Comparison of ENCODE assay signal across 1 cellular context in genomic region chr20:4971064-4971463, GRCh38.
A peak's percentile ranks its signal among the peaks of the same experiment; 100 is the strongest.
TF ChIP-seq lines count a peak whose summit lies in the region.

No MANE protein-coding gene starts in this region.

TF ChIP-seq in HepG2, 621 proteins besides CTCF, POLR2A, EP300 and RAD21:
- no peak for TF ChIP-seq PAX8 (CRISPR knock-in tag; IDR thresholded peaks at IDR 0.05; ENCODE audit: borderline replicate concordance)
- no peak for TF ChIP-seq ZNF691 (CRISPR knock-in tag; IDR thresholded peaks at IDR 0.05; ENCODE audit: borderline replicate concordance, low read depth)
- TF ChIP-seq CENPT (CRISPR knock-in tag; IDR thresholded peaks at IDR 0.05; ENCODE audit: low read depth) = no peak
- 0 out of 2 replicates have a peak, but pooled peaks have one; percentile 60 for TF ChIP-seq ZNF670 (CRISPR knock-in tag; IDR thresholded peaks at IDR 0.05; ENCODE audit: borderline replicate concordance)
- 0 out of 2 replicates have a peak, but pooled peaks have one; percentile 60 for TF ChIP-seq ZNF572 (CRISPR knock-in tag; IDR thresholded peaks at IDR 0.05)
- 0 out of 2 replicates have a peak, but pooled peaks have one; percentile 29 for TF ChIP-seq ZNF33A (CRISPR knock-in tag; IDR thresholded peaks at IDR 0.05; ENCODE audit: borderline replicate concordance)
- TF ChIP-seq ZNF547 (CRISPR knock-in tag; IDR thresholded peaks at IDR 0.05) = no peak
- TF ChIP-seq ZMYM3 (CRISPR knock-in tag; IDR thresholded peaks at IDR 0.05) = peak; percentile 25; the same call in 1 of the 2 replicates
- TF ChIP-seq, protein P1, sequence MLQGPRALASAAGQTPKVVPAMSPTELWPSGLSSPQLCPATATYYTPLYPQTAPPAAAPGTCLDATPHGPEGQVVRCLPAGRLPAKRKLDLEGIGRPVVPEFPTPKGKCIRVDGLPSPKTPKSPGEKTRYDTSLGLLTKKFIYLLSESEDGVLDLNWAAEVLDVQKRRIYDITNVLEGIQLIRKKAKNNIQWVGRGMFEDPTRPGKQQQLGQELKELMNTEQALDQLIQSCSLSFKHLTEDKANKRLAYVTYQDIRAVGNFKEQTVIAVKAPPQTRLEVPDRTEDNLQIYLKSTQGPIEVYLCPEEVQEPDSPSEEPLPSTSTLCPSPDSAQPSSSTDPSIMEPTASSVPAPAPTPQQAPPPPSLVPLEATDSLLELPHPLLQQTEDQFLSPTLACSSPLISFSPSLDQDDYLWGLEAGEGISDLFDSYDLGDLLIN (CRISPR knock-in tag; IDR thresholded peaks at IDR 0.05; ENCODE audit: borderline replicate concordance) = no peak
- TF ChIP-seq ZNF253 (CRISPR knock-in tag; IDR thresholded peaks at IDR 0.05; ENCODE audit: borderline replicate concordance) = no peak
- no peak for TF ChIP-seq EHMT2 (IDR thresholded peaks at IDR 0.05; ENCODE audit: borderline replicate concordance, low read depth, low read length)
- 0 out of 2 replicates have a peak, but pooled peaks have one; percentile 40 for TF ChIP-seq SETDB1 (CRISPR knock-in tag; IDR thresholded peaks at IDR 0.05; ENCODE audit: borderline replicate concordance)
- TF ChIP-seq, protein P2, sequence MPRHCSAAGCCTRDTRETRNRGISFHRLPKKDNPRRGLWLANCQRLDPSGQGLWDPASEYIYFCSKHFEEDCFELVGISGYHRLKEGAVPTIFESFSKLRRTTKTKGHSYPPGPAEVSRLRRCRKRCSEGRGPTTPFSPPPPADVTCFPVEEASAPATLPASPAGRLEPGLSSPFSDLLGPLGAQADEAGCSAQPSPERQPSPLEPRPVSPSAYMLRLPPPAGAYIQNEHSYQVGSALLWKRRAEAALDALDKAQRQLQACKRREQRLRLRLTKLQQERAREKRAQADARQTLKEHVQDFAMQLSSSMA (CRISPR knock-in tag; IDR thresholded peaks at IDR 0.05) = peak; percentile 53; the same call in 1 of the 2 replicates
